14 cellular contexts compared by ENCODE assay signal in the genomic region with DNA sequence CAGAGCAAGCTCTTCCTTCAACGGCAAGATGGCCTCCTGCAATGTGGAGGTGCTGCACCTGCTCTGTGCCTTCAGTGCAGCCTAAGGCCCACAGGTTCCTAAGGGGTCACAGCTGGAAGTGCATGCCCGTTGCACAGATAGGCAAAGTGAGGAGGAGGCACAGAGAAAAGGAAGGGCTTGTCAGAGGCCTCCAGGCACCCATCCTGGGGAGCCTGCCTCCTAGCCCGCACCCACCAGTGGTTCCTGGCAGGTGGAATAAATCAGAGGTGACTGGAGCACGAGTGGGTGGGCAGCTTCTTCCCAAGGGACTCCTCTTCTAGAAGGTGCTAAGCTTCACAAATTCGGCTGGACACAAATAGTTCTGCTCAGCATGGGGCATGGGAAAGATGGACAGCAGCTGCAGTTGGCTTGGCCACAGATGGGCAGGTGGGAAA. TPM values are rescaled to one million over a fixed set of nuclear protein-coding genes. Genes with fewer than 3 reads are reported as not detected.
A peak's percentile ranks its signal among the peaks of the same experiment; 100 is the strongest.
DNase-seq lines count a peak whose midpoint lies in the region; ATAC-seq and TF ChIP-seq lines count a peak whose summit lies in the region.
"Had no signal": no experiment of that assay in that cellular context is flagged by ENCODE, and none has a peak within 500 bp of the region (broad histone marks: within the 10 kb centered on the region; RNA-seq: fewer than 3 reads in every experiment).

No MANE protein-coding gene starts in this region.

- TF ChIP-seq EP300 in Ishikawa (IDR thresholded peaks at IDR 0.05; ENCODE audit: borderline replicate concordance): no peak
- TF ChIP-seq EP300 in esophagus muscularis mucosa (IDR thresholded peaks at IDR 0.05): no peak

- peaks cover 14% of the 10 kb centered on the region for H3K36me3 Mint-ChIP-seq in CD4-positive, CD25-positive, alpha-beta regulatory T cell
- H3K36me3 Mint-ChIP-seq: activated naive CD4-positive, alpha-beta T cell treated with anti-CD3 and anti-CD28 coated beads, Interleukin-2, amount 50 U/mL, for 72 hours had no signal

- H3K36me3 ChIP-seq in CD4-positive, CD25-positive, alpha-beta regulatory T cell (ENCODE audit: control insufficient read depth, insufficient read depth, low read length): no peaks in the 10 kb centered on the region
- H3K36me3 ChIP-seq in esophagus muscularis mucosa (peaks cover 0 to 25% (median 20%) of the 10 kb centered on the region in 4 donors), prostate gland (no peaks in the 10 kb centered on the region)

- H3K4me3 Mint-ChIP-seq in CD4-positive, CD25-positive, alpha-beta regulatory T cell: peak overlapping the region in 2 of 4 donors; percentile 84 to 87

- ATAC-seq in CD4-positive, CD25-positive, alpha-beta regulatory T cell (ENCODE audit: low read depth in 2 of 2): no peak
- ATAC-seq in GM18907 (IDR thresholded peaks at IDR 0.05; ENCODE audit: unreplicated experiment): no peak
- ATAC-seq in GM21515 (IDR thresholded peaks at IDR 0.05; ENCODE audit: unreplicated experiment): no peak
- no peak for ATAC-seq in GM19328 (IDR thresholded peaks at IDR 0.05; ENCODE audit: unreplicated experiment)
- ATAC-seq: activated naive CD4-positive, alpha-beta T cell treated with anti-CD3 and anti-CD28 coated beads, Interleukin-2, amount 50 U/mL, for 72 hours; stimulated activated naive CD8-positive, alpha-beta T cell treated with anti-CD3 and anti-CD28 coated beads, Interleukin-15, Interleukin-2, amounts not matched to agents 100 U/mL and 50 U/mL, for 24 hours had no signal

- H3K4me1 Mint-ChIP-seq in CD4-positive, CD25-positive, alpha-beta regulatory T cell: peaks cover 0 to 84% (median 35%) of the 10 kb centered on the region in 4 donors

- no peaks in the 10 kb centered on the region for H3K27me3 Mint-ChIP-seq in CD4-positive, CD25-positive, alpha-beta regulatory T cell

- 86% methylated on average over 2 of the region's 5 CpGs for WGBS in esophagus muscularis mucosa
- WGBS in prostate gland: 54% methylated on average over 5 of the region's 5 CpGs

- H3K9me3 Mint-ChIP-seq in CD4-positive, CD25-positive, alpha-beta regulatory T cell: no peaks in the 10 kb centered on the region
- H3K9me3 Mint-ChIP-seq: activated naive CD4-positive, alpha-beta T cell treated with anti-CD3 and anti-CD28 coated beads, Interleukin-2, amount 50 U/mL, for 72 hours had no signal

- no peaks in the 10 kb centered on the region for H3K9me3 ChIP-seq in CD4-positive, CD25-positive, alpha-beta regulatory T cell (ENCODE audit: control insufficient read depth in 2 of 2, low read length in 2 of 2)
- H3K9me3 ChIP-seq in esophagus muscularis mucosa (no peaks in the 10 kb centered on the region), prostate gland (no peaks in the 10 kb centered on the region)

- TF ChIP-seq POLR2A in esophagus muscularis mucosa (IDR thresholded peaks at IDR 0.05; ENCODE audit: low read depth) (no peak), prostate gland (IDR thresholded peaks at IDR 0.05) (no peak)

- H3K27ac ChIP-seq in CD4-positive, CD25-positive, alpha-beta regulatory T cell (ENCODE audit: insufficient read depth, low read length, poor library complexity, severe bottlenecking): no peak overlapping the region
- H3K27ac ChIP-seq in esophagus muscularis mucosa (replicated peaks in 1 of 4) (peak overlapping the region; percentile 63 to 83 (median 77)), prostate gland (peak overlapping the region; percentile 76 to 77)

- no peak for TF ChIP-seq CTCF in esophagus muscularis mucosa (IDR thresholded peaks at IDR 0.05)
- no peak for TF ChIP-seq CTCF in prostate gland (IDR thresholded peaks at IDR 0.05)

- no peak for TF ChIP-seq RAD21 in Ishikawa (IDR thresholded peaks at IDR 0.05; ENCODE audit: low read depth)

- no peaks in the 10 kb centered on the region for H3K27me3 ChIP-seq in CD4-positive, CD25-positive, alpha-beta regulatory T cell (ENCODE audit: control insufficient read depth, insufficient read depth, low read length)
- H3K27me3 ChIP-seq in esophagus muscularis mucosa: no peaks in the 10 kb centered on the region
- no peaks in the 10 kb centered on the region for H3K27me3 ChIP-seq in prostate gland (replicated peaks; ENCODE audit: insufficient read depth)

- peaks cover 49% of the 10 kb centered on the region for H3K4me1 ChIP-seq in CD4-positive, CD25-positive, alpha-beta regulatory T cell (ENCODE audit: control insufficient read depth, insufficient read depth, low read length, poor library complexity, severe bottlenecking)
- H3K4me1 ChIP-seq in esophagus muscularis mucosa: peaks cover 82 to 98% (median 95%) of the 10 kb centered on the region in 4 donors
- peaks cover 69% of the 10 kb centered on the region for H3K4me1 ChIP-seq in prostate gland (replicated peaks)

- no peak overlapping the region for H3K4me3 ChIP-seq in CD4-positive, CD25-positive, alpha-beta regulatory T cell (ENCODE audit: low read depth, low read length)
- no peak overlapping the region for H3K4me3 ChIP-seq in esophagus muscularis mucosa
- H3K4me3 ChIP-seq in prostate gland: no peak overlapping the region

- peak overlapping the region in 2 of 3 donors; percentile 91 to 94 for H3K27ac Mint-ChIP-seq in CD4-positive, CD25-positive, alpha-beta regulatory T cell

- intact Hi-C loops in esophagus muscularis mucosa (cut with DNase I): no loop called here
- intact Hi-C loops in prostate gland (cut with DNase I): no loop called here

- DNase-seq in CD4-positive, CD25-positive, alpha-beta regulatory T cell: no peak
- DNase-seq in esophagus muscularis mucosa (ENCODE audit: extremely low spot score) (no peak), prostate gland (ENCODE audit: low spot score) (no peak), HuH-7.5 (ENCODE audit: low spot score) (no peak)
- DNase-seq: COR-L47; kidney glomerular epithelial cell; stimulated activated CD4-positive, alpha-beta T cell treated with anti-CD3 and anti-CD28 coated beads, Interleukin-2, amount 100 ng/mL, for 48 hours; stimulated activated naive CD8-positive, alpha-beta T cell treated with anti-CD3 and anti-CD28 coated beads, Interleukin-15, Interleukin-2, amounts not matched to agents 100 U/mL and 50 U/mL, for 24 hours; T1000 had no signal

TF ChIP-seq in Ishikawa, 13 proteins besides CTCF, POLR2A, EP300 and RAD21:
- TF ChIP-seq, protein P1, sequence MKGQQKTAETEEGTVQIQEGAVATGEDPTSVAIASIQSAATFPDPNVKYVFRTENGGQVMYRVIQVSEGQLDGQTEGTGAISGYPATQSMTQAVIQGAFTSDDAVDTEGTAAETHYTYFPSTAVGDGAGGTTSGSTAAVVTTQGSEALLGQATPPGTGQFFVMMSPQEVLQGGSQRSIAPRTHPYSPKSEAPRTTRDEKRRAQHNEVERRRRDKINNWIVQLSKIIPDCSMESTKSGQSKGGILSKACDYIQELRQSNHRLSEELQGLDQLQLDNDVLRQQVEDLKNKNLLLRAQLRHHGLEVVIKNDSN (IDR thresholded peaks at IDR 0.05): no peak
- peak; percentile 54; the same call in 1 of the 2 replicates for TF ChIP-seq YY1 (IDR thresholded peaks at IDR 0.05; ENCODE audit: low read depth)

RNA-seq across cellular contexts. Expression of a gene that starts 52.8 kb away (rescaled TPM):
- total RNA-seq in CD4-positive, CD25-positive, alpha-beta regulatory T cell: 1.3 TPM
- polyA plus RNA-seq in CD4-positive, CD25-positive, alpha-beta regulatory T cell: 1 to 10 TPM in 1 of 4 donors, under 1 TPM in 3; 0.07 to 1.3 (median 0.19) TPM
- total RNA-seq in esophagus muscularis mucosa: 10 to 100 TPM; 17.2 to 34.0 (median 19.8) TPM
- 10 to 100 TPM; 32.2 to 47.6 TPM for total RNA-seq in prostate gland
